Comparison of ENCODE assay signal across 9 cellular contexts in genomic region chr7:1289681-1290261, GRCh38. TPM values are rescaled to one million over a fixed set of nuclear protein-coding genes. Genes with fewer than 3 reads are reported as not detected.
DNase-seq lines count a peak whose midpoint lies in the region; ATAC-seq and TF ChIP-seq lines count a peak whose summit lies in the region.
"Had no signal": no experiment of that assay in that cellular context is flagged by ENCODE, and none has a peak within 500 bp of the region (broad histone marks: within the 10 kb centered on the region; RNA-seq: fewer than 3 reads in every experiment).

No MANE protein-coding gene starts in this region.

- ATAC-seq in thoracic aorta (ENCODE audit: insufficient number of reproducible peaks, low FRiP score, low read depth) (no peak), GM18873 (IDR thresholded peaks at IDR 0.05; ENCODE audit: low FRiP score, unreplicated experiment) (no peak), GM18502 (IDR thresholded peaks at IDR 0.05; ENCODE audit: poor library complexity, unreplicated experiment) (no peak)

- DNase-seq in T-helper 2 cell treated with Interferon-gamma antibody and Interleukin-4, amounts not matched to agents 5 μg/mL and 100 μg/mL, for 36 hours (ENCODE audit: low spot score) = no peak
- DNase-seq in T-helper 2 cell (no peak), astrocyte of the spinal cord (ENCODE audit: low read depth, low spot score) (no peak), islet precursor cell (peak; percentile 82), thoracic aorta (ENCODE audit: low spot score) (no peak), brain microvascular endothelial cell (no peak)
- DNase-seq: NK-92 treated with Interleukin-12 subunit alpha and Interleukin-12 subunit beta, amount 100 ng/mL, for 24 hours had no signal

- H3K27ac ChIP-seq in thoracic aorta = no peak overlapping the region
- no peak overlapping the region for H3K27ac ChIP-seq in brain microvascular endothelial cell

- TF ChIP-seq CTCF in astrocyte of the spinal cord (IDR thresholded peaks at IDR 0.05; ENCODE audit: low read depth, low read length) = no peak
- TF ChIP-seq CTCF in thoracic aorta (IDR thresholded peaks at IDR 0.05) = no peak
- no peak for TF ChIP-seq CTCF in brain microvascular endothelial cell (IDR thresholded peaks at IDR 0.05; ENCODE audit: low read depth, low read length, missing control alignments)

- peak overlapping the region; percentile 12 for H3K4me3 ChIP-seq in astrocyte of the spinal cord (ENCODE audit: low read depth, low read length)
- peak overlapping the region; percentile 69 for H3K4me3 ChIP-seq in thoracic aorta
- H3K4me3 ChIP-seq in brain microvascular endothelial cell (ENCODE audit: low read depth, low read length) = no peak overlapping the region

- peaks cover 17% of the 10 kb centered on the region for H3K27me3 Mint-ChIP-seq in T-helper 2 cell treated with Interferon-gamma antibody and Interleukin-4, amounts not matched to agents 5 μg/mL and 100 μg/mL, for 36 hours (ENCODE audit: low read depth)

- in situ Hi-C loops in astrocyte of the spinal cord (cut with HindIII; ENCODE audit: low sequenced_read_pairs) (no loop called here), brain microvascular endothelial cell (cut with HindIII; ENCODE audit: low pct_ligation_motif_present, low sequenced_read_pairs) (no loop called here)

- H3K9me3 ChIP-seq in thoracic aorta = no peaks in the 10 kb centered on the region

- H3K4me3 Mint-ChIP-seq in T-helper 2 cell treated with Interferon-gamma antibody and Interleukin-4, amounts not matched to agents 5 μg/mL and 100 μg/mL, for 36 hours = peak overlapping the region; percentile 61

- H3K9me3 Mint-ChIP-seq in T-helper 2 cell treated with Interferon-gamma antibody and Interleukin-4, amounts not matched to agents 5 μg/mL and 100 μg/mL, for 36 hours = no peaks in the 10 kb centered on the region

- peaks cover 0 to 14% of the 10 kb centered on the region in 2 donors for H3K4me1 ChIP-seq in thoracic aorta (ENCODE audit: control insufficient read depth in 1 of 2, low read depth in 2 of 2)

- H3K27ac Mint-ChIP-seq in T-helper 2 cell treated with Interferon-gamma antibody and Interleukin-4, amounts not matched to agents 5 μg/mL and 100 μg/mL, for 36 hours = no peak overlapping the region

- H3K36me3 ChIP-seq in thoracic aorta = no peaks in the 10 kb centered on the region
- H3K36me3 ChIP-seq in brain microvascular endothelial cell (replicated peaks) = no peaks in the 10 kb centered on the region

- H3K36me3 Mint-ChIP-seq in T-helper 2 cell treated with Interferon-gamma antibody and Interleukin-4, amounts not matched to agents 5 μg/mL and 100 μg/mL, for 36 hours (ENCODE audit: low read depth) = no peaks in the 10 kb centered on the region

- H3K27me3 ChIP-seq in thoracic aorta (replicated peaks; ENCODE audit: insufficient read depth) (no peaks in the 10 kb centered on the region), brain microvascular endothelial cell (replicated peaks) (peaks cover 34% of the 10 kb centered on the region)

- H3K4me1 Mint-ChIP-seq in T-helper 2 cell treated with Interferon-gamma antibody and Interleukin-4, amounts not matched to agents 5 μg/mL and 100 μg/mL, for 36 hours (ENCODE audit: low read depth) = no peaks in the 10 kb centered on the region

RNA-seq across cellular contexts. Expression of gene UNCX, which starts 57.1 kb away (rescaled TPM):
- total RNA-seq in thoracic aorta = not detected
